In genomic region chr2:233251306-233252116, GRCh38 we compare ENCODE assay signal across 8 cellular contexts. TPM values are rescaled to one million over a fixed set of nuclear protein-coding genes. Genes with fewer than 3 reads are reported as not detected.
A peak's percentile ranks its signal among the peaks of the same experiment; 100 is the strongest.
DNase-seq lines count a peak whose midpoint lies in the region; ATAC-seq and TF ChIP-seq lines count a peak whose summit lies in the region.

Gene ATG16L1 (plus strand): TSS chr2:233251673. CDS start chr2:233251828, 155 bp downstream.

- DNase-seq in NCI-H1930 (lab: John Stamatoyannopoulos, UW) (peak; percentile 88 to 94), ascending aorta (ENCODE audit: low spot score in 2 of 2) (peak; percentile 78 to 97), right cardiac atrium (peak; percentile 97 to 99 (median 99)), putamen (ENCODE audit: low spot score) (peak; percentile 97), vagina (ENCODE audit: extremely low spot score in 2 of 2) (peak in 1 of 2 donors; percentile 95)
- peak; percentile 97 for DNase-seq in T-helper 2 cell treated with Interferon-gamma antibody and Interleukin-4, amounts not matched to agents 5 μg/mL and 100 μg/mL, for 36 hours (ENCODE audit: low spot score)

- peaks cover 64% of the 10 kb centered on the region for H3K4me1 Mint-ChIP-seq in T-helper 2 cell treated with Interferon-gamma antibody and Interleukin-4, amounts not matched to agents 5 μg/mL and 100 μg/mL, for 36 hours (ENCODE audit: low read depth)

- no peaks in the 10 kb centered on the region for H3K27me3 ChIP-seq in ascending aorta
- no peaks in the 10 kb centered on the region for H3K27me3 ChIP-seq in right cardiac atrium (ENCODE audit: control insufficient read depth, insufficient read depth)
- H3K27me3 ChIP-seq in vagina, result no peaks in the 10 kb centered on the region

- intact Hi-C loops in ascending aorta (cut with DNase I), result loop anchor here (1.0 to 5.0 kb wide), 7 partner anchors 154 to 701 kb away; partner anchors contain the start of genes EIF4E2, GIGYF2, TIGD1 and USP40
- intact Hi-C loops in right cardiac atrium (cut with DNase I), result loop anchor here (2.0 to 10.0 kb wide), 7 partner anchors 147 to 637 kb away; partner anchors contain the start of gene SNORC (in 1 of the 4)
- intact Hi-C loops in vagina (cut with DNase I), result loop anchor here (5.0 kb wide), 2 partner anchors 404 to 644 kb away; no protein-coding TSS in a partner anchor

- H3K4me3 Mint-ChIP-seq in T-helper 2 cell treated with Interferon-gamma antibody and Interleukin-4, amounts not matched to agents 5 μg/mL and 100 μg/mL, for 36 hours, result peak within 1 kb of the TSS; percentile 92

- H3K9me3 ChIP-seq in ascending aorta (no peaks in the 10 kb centered on the region), right cardiac atrium (ENCODE audit: control insufficient read depth, low read length) (no peaks in the 10 kb centered on the region), vagina (no peaks in the 10 kb centered on the region)

- peak; percentile 93 to 96 (median 94) for TF ChIP-seq CTCF in ascending aorta (IDR thresholded peaks at IDR 0.05)
- TF ChIP-seq CTCF in vagina (IDR thresholded peaks at IDR 0.05), result peak; percentile 76 to 96 (median 92)

- H3K4me3 ChIP-seq in ascending aorta (peak within 1 kb of the TSS; percentile 68 to 79), right cardiac atrium (ENCODE audit: low read length) (peak within 1 kb of the TSS; percentile 91), vagina (peak within 1 kb of the TSS; percentile 95 to 97)

- H3K27ac Mint-ChIP-seq in T-helper 2 cell treated with Interferon-gamma antibody and Interleukin-4, amounts not matched to agents 5 μg/mL and 100 μg/mL, for 36 hours, result peak within 1 kb of the TSS; percentile 99

- peak within 1 kb of the TSS; percentile 71 to 88 for H3K27ac ChIP-seq in ascending aorta
- H3K27ac ChIP-seq in right cardiac atrium (ENCODE audit: low read length), result peak within 1 kb of the TSS; percentile 46
- peak within 1 kb of the TSS; percentile 78 for H3K27ac ChIP-seq in vagina

- TF ChIP-seq POLR2A in GM18505 (IDR thresholded peaks at IDR 0.05; ENCODE audit: borderline replicate concordance, extremely low read depth, insufficient read depth, insufficient read length) (peak; percentile 90), vagina (IDR thresholded peaks at IDR 0.05) (peak in 1 of 2 donors; percentile 49)

- ATAC-seq in GM18505 (IDR thresholded peaks at IDR 0.05; ENCODE audit: unreplicated experiment), result peak; percentile 95
- ATAC-seq in HG02973 (IDR thresholded peaks at IDR 0.05; ENCODE audit: unreplicated experiment), result peak; percentile 93
- peak; percentile 98 to 99 for ATAC-seq in right cardiac atrium

- H3K36me3 ChIP-seq in ascending aorta, result peaks cover 3 to 4% of the 10 kb centered on the region in 2 donors
- peaks cover 0 to 5% of the 10 kb centered on the region in 2 donors for H3K36me3 ChIP-seq in vagina

- under 1% methylated on average over 75 of the region's 75 CpGs for WGBS in right cardiac atrium

- H3K9me3 Mint-ChIP-seq in T-helper 2 cell treated with Interferon-gamma antibody and Interleukin-4, amounts not matched to agents 5 μg/mL and 100 μg/mL, for 36 hours, result no peaks in the 10 kb centered on the region

- peaks cover 40% of the 10 kb centered on the region for H3K36me3 Mint-ChIP-seq in T-helper 2 cell treated with Interferon-gamma antibody and Interleukin-4, amounts not matched to agents 5 μg/mL and 100 μg/mL, for 36 hours (ENCODE audit: low read depth)

- no peaks in the 10 kb centered on the region for H3K27me3 Mint-ChIP-seq in T-helper 2 cell treated with Interferon-gamma antibody and Interleukin-4, amounts not matched to agents 5 μg/mL and 100 μg/mL, for 36 hours (ENCODE audit: low read depth)

- H3K4me1 ChIP-seq in ascending aorta (peaks cover 3 to 14% of the 10 kb centered on the region in 2 donors), right cardiac atrium (ENCODE audit: control insufficient read depth, insufficient read depth, low read length) (no peaks in the 10 kb centered on the region), vagina (peaks cover 33% of the 10 kb centered on the region)

RNA-seq across cellular contexts. Expression of gene ATG16L1, which starts in this region (rescaled TPM):
- total RNA-seq in ascending aorta (28.1 TPM), right cardiac atrium (10 to 100 TPM; 16.2 to 18.8 (median 17.9) TPM), vagina (29.2 TPM)
- polyA plus RNA-seq in right cardiac atrium, result 7.9 TPM
